Comparison of ENCODE assay signal across 1 cellular context in genomic region chr6:10518461-10519216, GRCh38.
TF ChIP-seq lines count a peak whose summit lies in the region.

No MANE protein-coding gene starts in this region.

TF ChIP-seq in K562, 482 proteins besides CTCF, POLR2A, EP300 and RAD21 (continued from another document and continues in another):
- TF ChIP-seq ZNF395 (CRISPR knock-in tag; IDR thresholded peaks at IDR 0.05) (peak; percentile 15; the same call in 1 of the 2 replicates), CC2D1A (IDR thresholded peaks at IDR 0.05) (0 out of 2 replicates have a peak, but pooled peaks have one; percentile 21), HEY1 (CRISPR knock-in tag; IDR thresholded peaks at IDR 0.05; ENCODE audit: borderline replicate concordance) (no peak), CXXC5 (CRISPR knock-in tag; IDR thresholded peaks at IDR 0.05) (peak; percentile 81), ZBTB26 (CRISPR knock-in tag; IDR thresholded peaks at IDR 0.05) (no peak), RFX1 (IDR thresholded peaks at IDR 0.05) (0 out of 2 replicates have a peak, but pooled peaks have one; percentile 14), NRF1 (conservative IDR thresholded peaks at IDR 0.05 in 1 of 2, IDR thresholded peaks at IDR 0.05 in 1 of 2) (no peak), ZNF12 (CRISPR knock-in tag; IDR thresholded peaks at IDR 0.05) (no peak), NR2C2 (CRISPR knock-in tag; IDR thresholded peaks at IDR 0.05) (no peak), NR2C2 (tag; IDR thresholded peaks at IDR 0.05) (peak; percentile 10; the same call in 1 of the 2 replicates), ATF1 (CRISPR knock-in tag; IDR thresholded peaks at IDR 0.05) (no peak), ATF1 (tag; IDR thresholded peaks at IDR 0.05) (0 out of 2 replicates have a peak, but pooled peaks have one; percentile 63), DPF2 (IDR thresholded peaks at IDR 0.05) (peak; percentile 98), ZFPM2 (CRISPR knock-in tag; IDR thresholded peaks at IDR 0.05) (no peak), BACH1 (tag; IDR thresholded peaks at IDR 0.05) (peak; percentile 98), ZNF707 (CRISPR knock-in tag; conservative IDR thresholded peaks at IDR 0.05) (no peak), NCOA6 (IDR thresholded peaks at IDR 0.05) (peak; percentile 38; the same call in 1 of the 2 replicates), FOXJ3 (CRISPR knock-in tag; IDR thresholded peaks at IDR 0.05) (no peak), MYNN (IDR thresholded peaks at IDR 0.05) (no peak), MYNN (CRISPR knock-in tag; IDR thresholded peaks at IDR 0.05) (no peak), NKRF (IDR thresholded peaks at IDR 0.05; ENCODE audit: borderline replicate concordance) (no peak), SNRNP70 (optimal IDR thresholded peaks at IDR 0.05; ENCODE audit: low read depth, low read length) (no peak), TFAP4 (CRISPR knock-in tag; IDR thresholded peaks at IDR 0.05; ENCODE audit: borderline replicate concordance) (no peak), JUND (IDR thresholded peaks at IDR 0.05; ENCODE audit: borderline replicate concordance, low read depth, low read length) (peak; percentile 88), JUND (tag; IDR thresholded peaks at IDR 0.05; ENCODE audit: borderline replicate concordance, low read depth, low read length) (peak; percentile 90; the same call in 2 of the 3 replicates), KAT7 (CRISPR knock-in tag; IDR thresholded peaks at IDR 0.05; ENCODE audit: borderline replicate concordance) (no peak), SPI1 (IDR thresholded peaks at IDR 0.05; ENCODE audit: borderline replicate concordance, low read depth, low read length) (peak; percentile 83), NEUROD1 (IDR thresholded peaks at IDR 0.05; ENCODE audit: borderline replicate concordance, low read depth, low read length, partially characterized antibody) (peak; percentile 68), ZBED1 (IDR thresholded peaks at IDR 0.05) (peak; percentile 78)
- TF ChIP-seq, protein P1, sequence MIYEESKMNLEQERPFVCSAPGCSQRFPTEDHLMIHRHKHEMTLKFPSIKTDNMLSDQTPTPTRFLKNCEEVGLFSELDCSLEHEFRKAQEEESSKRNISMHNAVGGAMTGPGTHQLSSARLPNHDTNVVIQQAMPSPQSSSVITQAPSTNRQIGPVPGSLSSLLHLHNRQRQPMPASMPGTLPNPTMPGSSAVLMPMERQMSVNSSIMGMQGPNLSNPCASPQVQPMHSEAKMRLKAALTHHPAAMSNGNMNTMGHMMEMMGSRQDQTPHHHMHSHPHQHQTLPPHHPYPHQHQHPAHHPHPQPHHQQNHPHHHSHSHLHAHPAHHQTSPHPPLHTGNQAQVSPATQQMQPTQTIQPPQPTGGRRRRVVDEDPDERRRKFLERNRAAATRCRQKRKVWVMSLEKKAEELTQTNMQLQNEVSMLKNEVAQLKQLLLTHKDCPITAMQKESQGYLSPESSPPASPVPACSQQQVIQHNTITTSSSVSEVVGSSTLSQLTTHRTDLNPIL (CRISPR knock-in tag; IDR thresholded peaks at IDR 0.05), result 0 out of 2 replicates have a peak, but pooled peaks have one; percentile 22
- TF ChIP-seq, protein P2, sequence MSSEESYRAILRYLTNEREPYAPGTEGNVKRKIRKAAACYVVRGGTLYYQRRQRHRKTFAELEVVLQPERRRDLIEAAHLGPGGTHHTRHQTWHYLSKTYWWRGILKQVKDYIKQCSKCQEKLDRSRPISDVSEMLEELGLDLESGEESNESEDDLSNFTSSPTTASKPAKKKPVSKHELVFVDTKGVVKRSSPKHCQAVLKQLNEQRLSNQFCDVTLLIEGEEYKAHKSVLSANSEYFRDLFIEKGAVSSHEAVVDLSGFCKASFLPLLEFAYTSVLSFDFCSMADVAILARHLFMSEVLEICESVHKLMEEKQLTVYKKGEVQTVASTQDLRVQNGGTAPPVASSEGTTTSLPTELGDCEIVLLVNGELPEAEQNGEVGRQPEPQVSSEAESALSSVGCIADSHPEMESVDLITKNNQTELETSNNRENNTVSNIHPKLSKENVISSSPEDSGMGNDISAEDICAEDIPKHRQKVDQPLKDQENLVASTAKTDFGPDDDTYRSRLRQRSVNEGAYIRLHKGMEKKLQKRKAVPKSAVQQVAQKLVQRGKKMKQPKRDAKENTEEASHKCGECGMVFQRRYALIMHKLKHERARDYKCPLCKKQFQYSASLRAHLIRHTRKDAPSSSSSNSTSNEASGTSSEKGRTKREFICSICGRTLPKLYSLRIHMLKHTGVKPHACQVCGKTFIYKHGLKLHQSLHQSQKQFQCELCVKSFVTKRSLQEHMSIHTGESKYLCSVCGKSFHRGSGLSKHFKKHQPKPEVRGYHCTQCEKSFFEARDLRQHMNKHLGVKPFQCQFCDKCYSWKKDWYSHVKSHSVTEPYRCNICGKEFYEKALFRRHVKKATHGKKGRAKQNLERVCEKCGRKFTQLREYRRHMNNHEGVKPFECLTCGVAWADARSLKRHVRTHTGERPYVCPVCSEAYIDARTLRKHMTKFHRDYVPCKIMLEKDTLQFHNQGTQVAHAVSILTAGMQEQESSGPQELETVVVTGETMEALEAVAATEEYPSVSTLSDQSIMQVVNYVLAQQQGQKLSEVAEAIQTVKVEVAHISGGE (CRISPR knock-in tag; IDR thresholded peaks at IDR 0.05), result peak in 1 of 3 experiments; percentile 27; a peak in 1 of 6 replicates
- TF ChIP-seq, protein P3, sequence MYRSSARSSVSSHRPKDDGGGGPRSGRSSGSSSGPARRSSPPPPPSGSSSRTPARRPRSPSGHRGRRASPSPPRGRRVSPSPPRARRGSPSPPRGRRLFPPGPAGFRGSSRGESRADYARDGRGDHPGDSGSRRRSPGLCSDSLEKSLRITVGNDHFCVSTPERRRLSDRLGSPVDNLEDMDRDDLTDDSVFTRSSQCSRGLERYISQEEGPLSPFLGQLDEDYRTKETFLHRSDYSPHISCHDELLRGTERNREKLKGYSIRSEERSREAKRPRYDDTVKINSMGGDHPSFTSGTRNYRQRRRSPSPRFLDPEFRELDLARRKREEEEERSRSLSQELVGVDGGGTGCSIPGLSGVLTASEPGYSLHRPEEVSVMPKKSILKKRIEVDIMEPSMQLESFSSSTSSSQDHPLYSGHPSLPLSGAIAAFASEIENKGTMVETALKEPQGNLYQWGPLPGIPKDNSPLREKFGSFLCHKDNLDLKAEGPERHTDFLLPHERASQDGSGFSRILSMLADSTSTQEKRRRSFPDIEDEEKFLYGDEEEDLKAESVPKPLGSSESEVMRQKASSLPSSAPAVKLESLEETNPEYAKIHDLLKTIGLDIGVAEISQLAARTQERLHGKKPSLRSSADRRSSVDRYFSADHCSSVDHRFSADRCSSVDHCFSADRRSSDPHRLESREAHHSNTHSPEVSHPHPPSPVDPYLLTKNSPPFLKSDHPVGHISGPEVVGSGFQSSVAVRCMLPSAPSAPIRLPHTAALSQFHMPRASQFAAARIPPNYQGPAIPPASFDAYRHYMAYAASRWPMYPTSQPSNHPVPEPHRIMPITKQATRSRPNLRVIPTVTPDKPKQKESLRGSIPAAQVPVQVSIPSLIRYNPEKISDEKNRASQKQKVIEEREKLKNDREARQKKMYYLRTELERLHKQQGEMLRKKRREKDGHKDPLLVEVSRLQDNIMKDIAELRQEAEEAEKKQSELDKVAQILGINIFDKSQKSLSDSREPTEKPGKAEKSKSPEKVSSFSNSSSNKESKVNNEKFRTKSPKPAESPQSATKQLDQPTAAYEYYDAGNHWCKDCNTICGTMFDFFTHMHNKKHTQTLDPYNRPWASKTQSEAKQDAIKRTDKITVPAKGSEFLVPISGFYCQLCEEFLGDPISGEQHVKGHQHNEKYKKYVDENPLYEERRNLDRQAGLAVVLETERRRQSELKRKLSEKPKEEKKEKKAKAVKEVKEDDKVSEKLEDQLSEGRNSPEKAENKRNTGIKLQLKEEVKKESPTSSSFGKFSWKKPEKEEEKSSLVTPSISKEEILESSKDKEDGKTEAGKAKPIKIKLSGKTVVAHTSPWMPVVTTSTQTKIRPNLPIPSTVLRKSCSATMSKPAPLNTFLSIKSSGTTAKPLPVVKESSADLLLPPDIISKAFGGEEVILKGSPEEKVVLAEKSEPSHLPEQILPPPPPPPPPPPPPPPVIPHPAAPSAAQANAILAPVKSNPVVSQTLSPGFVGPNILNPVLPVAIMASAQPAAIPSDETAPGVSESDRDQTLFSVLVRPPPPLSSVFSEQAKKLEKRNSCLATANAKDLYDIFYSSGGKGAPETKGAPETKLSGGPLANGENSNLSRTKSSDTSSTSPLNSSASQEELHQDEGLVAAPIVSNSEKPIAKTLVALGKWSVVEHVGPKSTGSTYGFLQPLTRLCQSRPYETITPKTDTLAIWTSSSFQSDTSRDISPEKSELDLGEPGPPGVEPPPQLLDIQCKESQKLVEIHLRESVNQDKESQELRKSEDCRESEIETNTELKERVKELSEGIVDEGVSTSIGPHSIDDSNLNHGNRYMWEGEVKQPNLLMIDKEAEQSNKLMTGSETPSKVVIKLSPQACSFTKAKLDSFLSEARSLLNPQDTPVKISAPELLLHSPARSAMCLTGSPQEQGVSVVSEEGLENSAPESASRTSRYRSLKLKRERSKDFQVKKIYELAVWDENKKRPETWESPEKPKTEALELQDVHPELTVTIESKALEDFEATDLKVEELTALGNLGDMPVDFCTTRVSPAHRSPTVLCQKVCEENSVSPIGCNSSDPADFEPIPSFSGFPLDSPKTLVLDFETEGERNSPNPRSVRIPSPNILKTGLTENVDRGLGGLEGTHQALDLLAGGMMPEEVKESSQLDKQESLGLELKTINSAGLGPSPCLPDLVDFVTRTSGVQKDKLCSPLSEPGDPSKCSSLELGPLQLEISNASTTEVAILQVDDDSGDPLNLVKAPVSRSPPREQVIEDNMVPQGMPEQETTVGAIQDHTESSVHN (IDR thresholded peaks at IDR 0.05; ENCODE audit: borderline replicate concordance in 1 of 2, low read depth in 1 of 2), result peak; percentile 67 to 81; a peak in 2 of 4 replicates
- TF ChIP-seq, protein P4, sequence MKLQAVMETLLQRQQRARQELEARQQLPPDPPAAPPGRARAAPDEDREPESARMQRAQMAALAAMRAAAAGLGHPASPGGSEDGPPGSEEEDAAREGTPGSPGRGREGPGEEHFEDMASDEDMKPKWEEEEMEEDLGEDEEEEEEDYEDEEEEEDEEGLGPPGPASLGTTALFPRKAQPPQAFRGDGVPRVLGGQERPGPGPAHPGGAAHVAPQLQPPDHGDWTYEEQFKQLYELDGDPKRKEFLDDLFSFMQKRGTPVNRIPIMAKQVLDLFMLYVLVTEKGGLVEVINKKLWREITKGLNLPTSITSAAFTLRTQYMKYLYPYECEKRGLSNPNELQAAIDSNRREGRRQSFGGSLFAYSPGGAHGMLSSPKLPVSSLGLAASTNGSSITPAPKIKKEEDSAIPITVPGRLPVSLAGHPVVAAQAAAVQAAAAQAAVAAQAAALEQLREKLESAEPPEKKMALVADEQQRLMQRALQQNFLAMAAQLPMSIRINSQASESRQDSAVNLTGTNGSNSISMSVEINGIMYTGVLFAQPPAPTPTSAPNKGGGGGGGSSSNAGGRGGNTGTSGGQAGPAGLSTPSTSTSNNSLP (IDR thresholded peaks at IDR 0.05; ENCODE audit: borderline replicate concordance, low read depth, low read length), result peak; percentile 82; the same call in 1 of the 2 replicates
- TF ChIP-seq, protein P5, sequence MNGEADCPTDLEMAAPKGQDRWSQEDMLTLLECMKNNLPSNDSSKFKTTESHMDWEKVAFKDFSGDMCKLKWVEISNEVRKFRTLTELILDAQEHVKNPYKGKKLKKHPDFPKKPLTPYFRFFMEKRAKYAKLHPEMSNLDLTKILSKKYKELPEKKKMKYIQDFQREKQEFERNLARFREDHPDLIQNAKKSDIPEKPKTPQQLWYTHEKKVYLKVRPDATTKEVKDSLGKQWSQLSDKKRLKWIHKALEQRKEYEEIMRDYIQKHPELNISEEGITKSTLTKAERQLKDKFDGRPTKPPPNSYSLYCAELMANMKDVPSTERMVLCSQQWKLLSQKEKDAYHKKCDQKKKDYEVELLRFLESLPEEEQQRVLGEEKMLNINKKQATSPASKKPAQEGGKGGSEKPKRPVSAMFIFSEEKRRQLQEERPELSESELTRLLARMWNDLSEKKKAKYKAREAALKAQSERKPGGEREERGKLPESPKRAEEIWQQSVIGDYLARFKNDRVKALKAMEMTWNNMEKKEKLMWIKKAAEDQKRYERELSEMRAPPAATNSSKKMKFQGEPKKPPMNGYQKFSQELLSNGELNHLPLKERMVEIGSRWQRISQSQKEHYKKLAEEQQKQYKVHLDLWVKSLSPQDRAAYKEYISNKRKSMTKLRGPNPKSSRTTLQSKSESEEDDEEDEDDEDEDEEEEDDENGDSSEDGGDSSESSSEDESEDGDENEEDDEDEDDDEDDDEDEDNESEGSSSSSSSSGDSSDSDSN (IDR thresholded peaks at IDR 0.05; ENCODE audit: borderline replicate concordance in 1 of 2, low read depth in 2 of 2, low read length in 2 of 2), result 0 out of 4 replicates have a peak, but pooled peaks of 1 of the 2 experiments have one; percentile 39
